ENCODE assay signal across 31 cellular contexts in the genomic region with DNA sequence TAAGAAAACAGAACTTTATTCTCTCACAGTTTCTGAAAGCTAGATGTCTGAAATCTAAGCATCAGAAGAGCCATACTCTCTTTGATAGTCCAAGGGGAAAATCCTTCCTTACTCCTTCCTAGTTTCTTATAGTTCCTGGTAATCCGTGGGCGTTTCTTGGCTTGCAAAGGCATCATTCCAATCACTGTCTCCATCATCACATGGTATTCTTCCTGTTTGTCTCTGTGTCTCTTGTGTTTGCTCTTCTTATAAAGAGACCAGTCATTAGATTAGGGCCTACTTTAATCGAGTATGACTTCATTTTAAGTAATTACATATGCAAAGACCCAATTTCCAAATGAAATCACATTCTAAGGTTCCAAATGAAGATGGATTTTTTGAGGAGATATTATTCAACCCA.
"Had no signal": no experiment of that assay in that cellular context is flagged by ENCODE, and none has a peak within 500 bp of the region (broad histone marks: within the 10 kb centered on the region; RNA-seq: fewer than 3 reads in every experiment).

No MANE protein-coding gene starts in this region.

- H3K4me3 ChIP-seq: ascending aorta, breast epithelium, K562, Peyer's patch, SK-N-MC had no signal

- H3K27ac ChIP-seq: ascending aorta, breast epithelium, Peyer's patch, RWPE1, SK-N-MC, WERI-Rb-1 had no signal

- H3K27me3 ChIP-seq: ascending aorta, breast epithelium, Peyer's patch had no signal

- DNase-seq: activated CD4-positive, alpha-beta memory T cell treated with anti-CD3 and anti-CD28 coated beads, Interleukin-2, amount 10 ng/mL, durations not matched to agents 7 days and 5 days; activated CD4-positive, alpha-beta T cell treated with anti-CD3 and anti-CD28 coated beads for 1 hour; activated CD4-positive, alpha-beta T cell treated with anti-CD3 and anti-CD28 coated beads for 48 hours; activated CD4-positive, CD25-positive, alpha-beta regulatory T cell; activated effector memory CD4-positive, alpha-beta T cell treated with anti-CD3 and anti-CD28 coated beads, Interleukin-2, amount 50 U/mL, for 16 hours; activated naive CD4-positive, alpha-beta T cell; activated naive CD4-positive, alpha-beta T cell treated with anti-CD3 and anti-CD28 coated beads, Interleukin-2, amount 50 U/mL, for 16 hours; activated naive CD8-positive, alpha-beta T cell treated with anti-CD3 and anti-CD28 coated beads for 36 hours; activated T-cell treated with anti-CD3 and anti-CD28 coated beads, Interleukin-2, amount 50 U/mL, for 1 hour; activated T-cell treated with anti-CD3 and anti-CD28 coated beads, Interleukin-2, amount 50 U/mL, for 72 hours; amygdala; caudate nucleus; NCI-H1105; NCI-H1436; NCI-H1694; NCI-H1930; NCI-H2081 treated with DMSO at 0.1 percent for 48 hours; NCI-H226; NCI-H446 treated with DMSO at 0.1 percent for 48 hours; NCI-H524; NCI-H69; NK-92 treated with Interleukin-12 subunit alpha and Interleukin-12 subunit beta, amount 100 ng/mL, for 24 hours; PC-3; Peyer's patch; T1000; WERI-Rb-1 had no signal

- FAIRE-seq: K562 had no signal

- H3K4me1 ChIP-seq: ascending aorta, breast epithelium, Peyer's patch had no signal

- H3K9me3 ChIP-seq: ascending aorta, Peyer's patch had no signal

- H3K36me3 ChIP-seq: ascending aorta, breast epithelium, Peyer's patch, WERI-Rb-1 had no signal
